Comparison of ENCODE assay signal across 31 cellular contexts in the genomic region with DNA sequence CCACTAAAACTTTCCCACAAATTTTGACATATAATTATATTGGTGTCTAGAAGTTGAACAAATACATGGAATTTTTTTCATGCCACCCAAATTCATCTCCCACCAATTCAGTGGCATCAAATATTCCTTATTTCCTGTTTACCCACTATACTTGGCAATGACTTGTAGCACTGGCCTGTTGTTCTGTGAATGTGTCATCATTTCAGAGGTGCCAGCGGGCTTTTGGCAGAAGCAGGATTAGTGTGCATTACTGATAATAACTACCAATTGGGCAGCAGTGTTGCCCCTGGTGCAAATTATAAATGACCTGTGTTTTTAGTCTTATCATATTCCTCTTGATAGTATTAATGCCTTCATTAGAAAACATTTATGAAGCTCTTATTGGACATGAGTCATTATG.
"Had no signal": no experiment of that assay in that cellular context is flagged by ENCODE, and none has a peak within 500 bp of the region (broad histone marks: within the 10 kb centered on the region; RNA-seq: fewer than 3 reads in every experiment).

No MANE protein-coding gene starts in this region.

- H3K4me3 ChIP-seq: gastrocnemius medialis, heart left ventricle had no signal

- H3K27ac ChIP-seq: brain microvascular endothelial cell, gastrocnemius medialis, heart left ventricle had no signal

- H3K4me1 ChIP-seq: gastrocnemius medialis had no signal

- H3K9me3 ChIP-seq: gastrocnemius medialis, heart left ventricle had no signal

- ATAC-seq: activated CD4-positive, alpha-beta T cell treated with anti-CD3 and anti-CD28 coated beads for 36 hours; activated naive CD4-positive, alpha-beta T cell treated with anti-CD3 and anti-CD28 coated beads, Interleukin-2, amount 50 U/mL, for 72 hours; activated T-cell treated with anti-CD3 and anti-CD28 coated beads, Interleukin-2, amount 50 U/mL, for 72 hours; esophagus mucosa; gastrocnemius medialis; heart left ventricle; T-cell had no signal

- H3K27me3 ChIP-seq: brain microvascular endothelial cell, gastrocnemius medialis, heart left ventricle had no signal

- H3K36me3 ChIP-seq: brain microvascular endothelial cell, gastrocnemius medialis, heart left ventricle had no signal

- FAIRE-seq: astrocyte, colon, endometrium, endothelial cell of umbilical vein had no signal

- DNase-seq: activated CD4-positive, alpha-beta memory T cell treated with anti-CD3 and anti-CD28 coated beads, Interleukin-2, amount 10 ng/mL, durations not matched to agents 7 days and 5 days; activated CD4-positive, alpha-beta T cell treated with anti-CD3 and anti-CD28 coated beads for 36 hours; activated CD4-positive, alpha-beta T cell treated with anti-CD3 and anti-CD28 coated beads, Interleukin-2, amount 10 ng/mL, durations not matched to agents 24 days and 14 days; activated CD4-positive, CD25-positive, alpha-beta regulatory T cell; activated CD4-positive, CD25-positive, alpha-beta regulatory T cell treated with anti-CD3 and anti-CD28 coated beads, Interleukin-2, amount 50 U/mL, for 72 hours; activated CD8-positive, alpha-beta memory T cell treated with anti-CD3 and anti-CD28 coated beads, Interleukin-2, amount 50 U/mL, for 48 hours; activated gamma-delta T cell; activated naive CD4-positive, alpha-beta T cell; activated naive CD4-positive, alpha-beta T cell treated with anti-CD3 and anti-CD28 coated beads, Interleukin-2, amount 10 ng/mL, durations not matched to agents 7 days and 5 days; activated naive CD8-positive, alpha-beta T cell treated with anti-CD3 and anti-CD28 coated beads, Interleukin-2, amount 10 ng/mL, durations not matched to agents 7 days and 5 days; activated T-cell treated with anti-CD3 and anti-CD28 coated beads for 4 hours; activated T-cell treated with anti-CD3 and anti-CD28 coated beads, Interleukin-2, amount 50 U/mL, for 24 hours; activated T-cell treated with anti-CD3 and anti-CD28 coated beads, Interleukin-2, amount 50 U/mL, for 72 hours; anterior cingulate cortex; brain microvascular endothelial cell; caudate nucleus; cortex of kidney; effector CD8-positive, alpha-beta T cell; foreskin fibroblast; gastrocnemius medialis; glutamatergic neuron; heart left ventricle; SW 1271; T-cell; T1000 had no signal
